ENCODE assay signal across 8 cellular contexts in genomic region chr9:4662108-4662988, GRCh38. TPM values are rescaled to one million over a fixed set of nuclear protein-coding genes. Genes with fewer than 3 reads are reported as not detected.
DNase-seq lines count a peak whose midpoint lies in the region; TF ChIP-seq lines count a peak whose summit lies in the region.

Gene PLPP6, plus strand, starts transcription at chr9:4662294. Its CDS starts 82 bp downstream, at chr9:4662376.

- H3K9me2 ChIP-seq in GM23248 (ENCODE audit: insufficient read depth) (no peaks in the 10 kb centered on the region), neural cell (ENCODE audit: insufficient read depth, low read length) (no peaks in the 10 kb centered on the region)

- H2AFZ ChIP-seq in GM23248 = peak within 1 kb of the TSS; percentile 89
- peak within 1 kb of the TSS; percentile 78 for H2AFZ ChIP-seq in neural cell (ENCODE audit: low read depth, low read length)

- H4K20me1 ChIP-seq in GM23248 (ENCODE audit: insufficient read depth) (no peaks in the 10 kb centered on the region), neural cell (ENCODE audit: insufficient read depth) (no peaks in the 10 kb centered on the region)

- peak within 1 kb of the TSS; percentile 20; the same call in 1 of the 2 replicates for H3K27ac ChIP-seq in GM23248
- H3K27ac ChIP-seq in neural cell (ENCODE audit: low read length) = peak within 1 kb of the TSS; percentile 42
- H3K27ac ChIP-seq in substantia nigra (ENCODE audit: low read depth, low read length, poor library complexity, severe bottlenecking) = peak within 1 kb of the TSS; percentile 69

- WGBS in GM23248 (ENCODE audit: low coverage in 1 of 2, low lambda C conversion rate in 2 of 2, missing lambda C conversion rate in 2 of 2), 2 experiments = 4 to 5% methylated on average over 51 to 54 of the region's 70 CpGs

- H3K36me3 ChIP-seq in ES-I3 (ENCODE audit: insufficient read depth, low read length) (no peaks in the 10 kb centered on the region), GM23248 (ENCODE audit: low read depth) (no peaks in the 10 kb centered on the region), neural cell (ENCODE audit: insufficient read depth, low read length) (no peaks in the 10 kb centered on the region)

- H3K9me3 ChIP-seq in ES-I3 (ENCODE audit: control insufficient read depth, insufficient read depth, low read length) (no peaks in the 10 kb centered on the region), GM23248 (ENCODE audit: low read depth) (no peaks in the 10 kb centered on the region), neural cell (ENCODE audit: low read length) (no peaks in the 10 kb centered on the region)

- peaks cover 38% of the 10 kb centered on the region for H3F3A ChIP-seq in GM23248 (ENCODE audit: insufficient read depth)
- H3F3A ChIP-seq in neural cell (ENCODE audit: insufficient read depth, low read length, poor library complexity, severe bottlenecking) = no peaks in the 10 kb centered on the region

- H3K4me1 ChIP-seq in ES-I3 (ENCODE audit: insufficient read depth, low read length) (peaks cover 6% of the 10 kb centered on the region; the same call in 1 of the 2 replicates), GM23248 (ENCODE audit: insufficient read depth) (peaks cover 39% of the 10 kb centered on the region)

- peak; percentile 94 for DNase-seq in GM23248
- peak; percentile 40 to 46 for DNase-seq in Kasumi-1 (lab: John Stamatoyannopoulos, UW)
- peak; percentile 88 for DNase-seq in RPMI8226
- DNase-seq in activated gamma-delta T cell treated with Interleukin-2 at 50 U/mL for 16 hours = peak; percentile 63
- DNase-seq in fibroblast of the conjunctiva (ENCODE audit: low read depth) = peak; percentile 57
- peak; percentile 12 to 90 (median 72) for DNase-seq in substantia nigra (lab: John Stamatoyannopoulos, UW)

- peak; percentile 43 for TF ChIP-seq EP300 in neural cell (conservative IDR thresholded peaks at IDR 0.05; ENCODE audit: poor library complexity, severe bottlenecking)

- H3K79me2 ChIP-seq in GM23248 (ENCODE audit: insufficient read depth) (no peaks in the 10 kb centered on the region), neural cell (replicated peaks; ENCODE audit: insufficient read depth, low read length) (no peaks in the 10 kb centered on the region)

- in situ Hi-C loops in GM23248 (cut with MboI) = no loop called here

- H3K27me3 ChIP-seq in GM23248 (replicated peaks; ENCODE audit: insufficient read depth) (no peaks in the 10 kb centered on the region), neural cell (ENCODE audit: insufficient read depth, low read depth, low read length) (no peaks in the 10 kb centered on the region)

- H3K4me2 ChIP-seq in GM23248 (ENCODE audit: unreplicated experiment) = peak within 1 kb of the TSS; percentile 91
- H3K4me2 ChIP-seq in neural cell (ENCODE audit: low read length) = peak within 1 kb of the TSS; percentile 94

- TF ChIP-seq RAD21 in neural cell (conservative IDR thresholded peaks at IDR 0.05) = peak; percentile 65

- peak; percentile 78 for TF ChIP-seq CTCF in neural cell (IDR thresholded peaks at IDR 0.05; ENCODE audit: poor library complexity, severe bottlenecking)

- H3K4me3 ChIP-seq in GM23248 (peak within 1 kb of the TSS; percentile 87), neural cell (ENCODE audit: low read length) (peak within 1 kb of the TSS; percentile 98)

- H3K9ac ChIP-seq in ES-I3 (ENCODE audit: low read depth, low read length) (peak within 1 kb of the TSS; percentile 77), GM23248 (peak within 1 kb of the TSS; percentile 83), neural cell (ENCODE audit: low read length) (peak within 1 kb of the TSS; percentile 84)

TF ChIP-seq in neural cell, 6 proteins besides CTCF, POLR2A, EP300 and RAD21:
- TF ChIP-seq MXI1 (conservative IDR thresholded peaks at IDR 0.05; ENCODE audit: poor library complexity, severe bottlenecking) = peak; percentile 81
- peak; percentile 73 for TF ChIP-seq SMC3 (conservative IDR thresholded peaks at IDR 0.05; ENCODE audit: poor library complexity)
- TF ChIP-seq POLR2AphosphoS5 (IDR thresholded peaks at IDR 0.05) = peak; percentile 77
- TF ChIP-seq EZH2 (IDR thresholded peaks at IDR 0.05; ENCODE audit: borderline replicate concordance, insufficient read depth, low read length, poor library complexity, severe bottlenecking) = no peak
- peak; percentile 34 for TF ChIP-seq REST (IDR thresholded peaks at IDR 0.05; ENCODE audit: borderline replicate concordance)
- TF ChIP-seq TAF1 (IDR thresholded peaks at IDR 0.05; ENCODE audit: low read depth) = no peak

RNA-seq across cellular contexts. Expression of gene PLPP6, which starts in this region (rescaled TPM):
- 4.6 and 7.9 TPM in 2 replicates for total RNA-seq in GM23248 (2014; rRNA removed; shearing (Covaris generic))
- polyA plus RNA-seq in GM23248 (2016; fragmentation: Nextera tagmentation; extraction: Ambion mirVana) (7.4 and 7.8 TPM in 2 replicates), neural cell (22.3 and 26.3 TPM in 2 replicates)
- polyA minus RNA-seq in neural cell = 28.7 and 30.9 TPM in 2 replicates

Comparison
In these comparisons a context has a peak if more than half of its experiments do, and no peak if none do; other contexts are left out.
1. Peak in every context shown above with its lines: DNase-seq, H3K4me3 ChIP-seq and H3K27ac ChIP-seq.
2. DNase-seq: peak in every context shown above with its lines; median percentile 94 in GM23248; 88 in RPMI8226; 72 in substantia nigra; 63 in activated gamma-delta T cell treated with Interleukin-2 at 50 U/mL for 16 hours; 57 in fibroblast of the conjunctiva; 43 in Kasumi-1.